In genomic region chr6:132198896-132199295, GRCh38 we compare ENCODE assay signal across 1 cellular context.
TF ChIP-seq lines count a peak whose summit lies in the region.

No MANE protein-coding gene starts in this region.

TF ChIP-seq in SK-N-SH treated with all-trans-retinoic acid at 6 μM for 48 hours, 23 proteins besides CTCF, POLR2A, EP300 and RAD21 (continued from another document):
- TF ChIP-seq, protein P1, sequence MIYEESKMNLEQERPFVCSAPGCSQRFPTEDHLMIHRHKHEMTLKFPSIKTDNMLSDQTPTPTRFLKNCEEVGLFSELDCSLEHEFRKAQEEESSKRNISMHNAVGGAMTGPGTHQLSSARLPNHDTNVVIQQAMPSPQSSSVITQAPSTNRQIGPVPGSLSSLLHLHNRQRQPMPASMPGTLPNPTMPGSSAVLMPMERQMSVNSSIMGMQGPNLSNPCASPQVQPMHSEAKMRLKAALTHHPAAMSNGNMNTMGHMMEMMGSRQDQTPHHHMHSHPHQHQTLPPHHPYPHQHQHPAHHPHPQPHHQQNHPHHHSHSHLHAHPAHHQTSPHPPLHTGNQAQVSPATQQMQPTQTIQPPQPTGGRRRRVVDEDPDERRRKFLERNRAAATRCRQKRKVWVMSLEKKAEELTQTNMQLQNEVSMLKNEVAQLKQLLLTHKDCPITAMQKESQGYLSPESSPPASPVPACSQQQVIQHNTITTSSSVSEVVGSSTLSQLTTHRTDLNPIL (CRISPR knock-in tag; IDR thresholded peaks at IDR 0.05; ENCODE audit: low read depth) = no peak
- TF ChIP-seq ZFP30 (CRISPR knock-in tag; IDR thresholded peaks at IDR 0.05) = no peak
